ENCODE assay signal across 13 cellular contexts in genomic region chr1:55827350-55827749, GRCh38.
DNase-seq lines count a peak whose midpoint lies in the region; ATAC-seq, FAIRE-seq and TF ChIP-seq lines count a peak whose summit lies in the region.
"Had no signal": no experiment of that assay in that cellular context is flagged by ENCODE, and none has a peak within 500 bp of the region (broad histone marks: within the 10 kb centered on the region; RNA-seq: fewer than 3 reads in every experiment).

No MANE protein-coding gene starts in this region.

- TF ChIP-seq POLR2A in H54 (IDR thresholded peaks at IDR 0.05; ENCODE audit: low read depth, low read length) (no peak), transverse colon (IDR thresholded peaks at IDR 0.05) (no peak), gastrocnemius medialis (IDR thresholded peaks at IDR 0.05) (no peak)

- H3K27me3 ChIP-seq in astrocyte (ENCODE audit: insufficient read depth, low read length), result no peaks in the 10 kb centered on the region
- H3K27me3 ChIP-seq in hepatocyte, result no peaks in the 10 kb centered on the region
- no peaks in the 10 kb centered on the region for H3K27me3 ChIP-seq in transverse colon
- H3K27me3 ChIP-seq in gastrocnemius medialis, result no peaks in the 10 kb centered on the region

- H3K9me3 ChIP-seq in astrocyte (ENCODE audit: insufficient read depth, low read depth, low read length), result no peaks in the 10 kb centered on the region
- no peaks in the 10 kb centered on the region for H3K9me3 ChIP-seq in hepatocyte (ENCODE audit: low read depth)
- no peaks in the 10 kb centered on the region for H3K9me3 ChIP-seq in transverse colon
- no peaks in the 10 kb centered on the region for H3K9me3 ChIP-seq in gastrocnemius medialis

- WGBS in hepatocyte (ENCODE audit: low lambda C conversion rate, missing lambda C conversion rate), result 52% methylated on average over 4 of the region's 4 CpGs
- WGBS in transverse colon (ENCODE audit: low coverage in 1 of 2), 2 donors, result 45 to 67% methylated on average over 2 to 4 of the region's 4 CpGs

- in situ Hi-C loops in transverse colon (cut with MboI; ENCODE audit: low pct_ligation_motif_present in 1 of 4, low pct_unique_long_range_greater_than_20kb in 1 of 4, low sequenced_read_pairs in 3 of 4) (no loop called here), gastrocnemius medialis (cut with MboI; ENCODE audit: low sequenced_read_pairs in 4 of 4) (no loop called here)

- H3K4me1 Mint-ChIP-seq in astrocyte (ENCODE audit: low read depth, unreplicated experiment), result peaks cover 18% of the 10 kb centered on the region

- peaks cover 9% of the 10 kb centered on the region for H3K9me3 Mint-ChIP-seq in astrocyte (ENCODE audit: unreplicated experiment)
- H3K9me3 Mint-ChIP-seq: activated T-helper 1 cell treated with anti-CD3 and anti-CD28 coated beads, Interleukin-12 subunit alpha, Interleukin-12 subunit beta, Interleukin-2, Interleukin-4 antibody, amounts not matched to agents 30 ng/mL and 10 ng/mL and 1 ng/mL, durations not matched to agents 14 hours and 24 hours and 36 hours had no signal

- DNase-seq in H54 (ENCODE audit: insufficient read length, low spot score), result peak; percentile 15
- DNase-seq in astrocyte (ENCODE audit: low read depth), result peak; percentile 96
- DNase-seq in hepatocyte (ENCODE audit: low spot score), result peak; percentile 73
- no peak for DNase-seq in transverse colon
- DNase-seq in stimulated activated naive CD8-positive, alpha-beta T cell treated with anti-CD3 and anti-CD28 coated beads, Interleukin-15, Interleukin-2, amounts not matched to agents 100 U/mL and 50 U/mL, for 24 hours, result no peak
- no peak for DNase-seq in DMS114 treated with DMSO at 0.1 percent for 48 hours (lab: John Stamatoyannopoulos, UW; ENCODE audit: unreplicated experiment)
- no peak for DNase-seq in gastrocnemius medialis
- DNase-seq: cerebellar nuclear complex, GDM1, head of caudate nucleus, NCI-H510A treated with DMSO at 0.1 percent for 48 hours had no signal

- H3K27ac ChIP-seq in astrocyte (ENCODE audit: low read depth, low read length), result peak overlapping the region; percentile 3
- peak overlapping the region; percentile 63 for H3K27ac ChIP-seq in hepatocyte
- H3K27ac ChIP-seq in transverse colon, result peak overlapping the region in 1 of 4 donors; percentile 7
- no peak overlapping the region for H3K27ac ChIP-seq in gastrocnemius medialis

- H3K4me3 ChIP-seq in astrocyte (ENCODE audit: insufficient read depth, low read depth, low read length) (no peak overlapping the region), hepatocyte (no peak overlapping the region), transverse colon (no peak overlapping the region), gastrocnemius medialis (no peak overlapping the region)

- H3K9ac ChIP-seq in astrocyte (ENCODE audit: low read length), result no peak overlapping the region

- H4K20me1 ChIP-seq in astrocyte (ENCODE audit: insufficient read depth, low read length) (no peaks in the 10 kb centered on the region), hepatocyte (ENCODE audit: insufficient read depth, poor library complexity, severe bottlenecking) (no peaks in the 10 kb centered on the region)

- H3K36me3 ChIP-seq in astrocyte (ENCODE audit: insufficient read depth, low read length) (no peaks in the 10 kb centered on the region), hepatocyte (replicated peaks; ENCODE audit: insufficient read depth, low read depth) (no peaks in the 10 kb centered on the region), transverse colon (no peaks in the 10 kb centered on the region), gastrocnemius medialis (no peaks in the 10 kb centered on the region)

- ATAC-seq in stimulated activated naive CD8-positive, alpha-beta T cell treated with anti-CD3 and anti-CD28 coated beads, Interleukin-15, Interleukin-2, amounts not matched to agents 100 U/mL and 50 U/mL, for 24 hours, result no peak
- ATAC-seq in gastrocnemius medialis, result no peak

- H3K4me1 ChIP-seq in astrocyte (ENCODE audit: insufficient read depth, low read length), result peaks cover 18% of the 10 kb centered on the region
- H3K4me1 ChIP-seq in hepatocyte (ENCODE audit: insufficient read depth), result peaks cover 33% of the 10 kb centered on the region
- H3K4me1 ChIP-seq in transverse colon, result no peaks in the 10 kb centered on the region
- H3K4me1 ChIP-seq in gastrocnemius medialis, result no peaks in the 10 kb centered on the region

- H2AFZ ChIP-seq in astrocyte (ENCODE audit: low read depth, low read length), result no peak overlapping the region
- no peak overlapping the region for H2AFZ ChIP-seq in hepatocyte

- TF ChIP-seq EP300 in transverse colon (IDR thresholded peaks at IDR 0.05; ENCODE audit: low read depth), result peak; percentile 33

- H3K9me2 ChIP-seq in hepatocyte (replicated peaks; ENCODE audit: insufficient read depth), result no peaks in the 10 kb centered on the region

- peak; percentile 87 for FAIRE-seq in H54 (lab: Jason Lieb, UNC)
- FAIRE-seq in astrocyte (lab: Jason Lieb, UNC), result peak; percentile 90
- FAIRE-seq: H1 had no signal

- TF ChIP-seq CTCF in astrocyte (IDR thresholded peaks at IDR 0.05; ENCODE audit: insufficient read depth, low read depth, low read length), result no peak
- no peak for TF ChIP-seq CTCF in hepatocyte (IDR thresholded peaks at IDR 0.05; ENCODE audit: poor library complexity)
- no peak for TF ChIP-seq CTCF in transverse colon (IDR thresholded peaks at IDR 0.05)
- no peak for TF ChIP-seq CTCF in gastrocnemius medialis (IDR thresholded peaks at IDR 0.05 in 4 of 5, conservative IDR thresholded peaks at IDR 0.05 in 1 of 5)

- H3K36me3 Mint-ChIP-seq in astrocyte (ENCODE audit: low read depth, unreplicated experiment), result peaks cover 3% of the 10 kb centered on the region

- no peak overlapping the region for H3K27ac Mint-ChIP-seq in astrocyte (ENCODE audit: unreplicated experiment)
- H3K27ac Mint-ChIP-seq: activated T-helper 1 cell treated with anti-CD3 and anti-CD28 coated beads, Interleukin-12 subunit alpha, Interleukin-12 subunit beta, Interleukin-2, Interleukin-4 antibody, amounts not matched to agents 30 ng/mL and 10 ng/mL and 1 ng/mL, durations not matched to agents 14 hours and 24 hours and 36 hours had no signal

- H3K4me2 ChIP-seq in astrocyte (ENCODE audit: low read length) (no peak overlapping the region), hepatocyte (no peak overlapping the region)

- H3K79me2 ChIP-seq in astrocyte (ENCODE audit: insufficient read depth, low read length) (no peaks in the 10 kb centered on the region), hepatocyte (no peaks in the 10 kb centered on the region)

- intact Hi-C loops in transverse colon (cut with DNase I; ENCODE audit: low total_unique reads) (no loop called here), gastrocnemius medialis (cut with DNase I; ENCODE audit: low total_unique reads) (no loop called here)

- H3K4me3 Mint-ChIP-seq in astrocyte (ENCODE audit: unreplicated experiment), result no peak overlapping the region
- H3K4me3 Mint-ChIP-seq: activated T-helper 1 cell treated with anti-CD3 and anti-CD28 coated beads, Interleukin-12 subunit alpha, Interleukin-12 subunit beta, Interleukin-2, Interleukin-4 antibody, amounts not matched to agents 30 ng/mL and 10 ng/mL and 1 ng/mL, durations not matched to agents 14 hours and 24 hours and 36 hours had no signal

- H3K27me3 Mint-ChIP-seq in astrocyte (ENCODE audit: low read depth, unreplicated experiment), result peaks cover 23% of the 10 kb centered on the region

Comparison
In these comparisons a context has a peak if more than half of its experiments do, and no peak if none do; other contexts are left out.
1. DNase-seq: peak in H54 (single experiment), astrocyte (single experiment) and hepatocyte (single experiment); none in transverse colon (single experiment), stimulated activated naive CD8-positive, alpha-beta T cell treated with anti-CD3 and anti-CD28 coated beads, Interleukin-15, Interleukin-2, amounts not matched to agents 100 U/mL and 50 U/mL, for 24 hours (single experiment), DMS114 treated with DMSO at 0.1 percent for 48 hours (single experiment) and gastrocnemius medialis (0 of 2).
2. H3K27ac ChIP-seq: peak in astrocyte (single experiment) and hepatocyte (single experiment); none in gastrocnemius medialis (0 of 4).